ENCODE assay signal across 1 cellular context in the genomic region with DNA sequence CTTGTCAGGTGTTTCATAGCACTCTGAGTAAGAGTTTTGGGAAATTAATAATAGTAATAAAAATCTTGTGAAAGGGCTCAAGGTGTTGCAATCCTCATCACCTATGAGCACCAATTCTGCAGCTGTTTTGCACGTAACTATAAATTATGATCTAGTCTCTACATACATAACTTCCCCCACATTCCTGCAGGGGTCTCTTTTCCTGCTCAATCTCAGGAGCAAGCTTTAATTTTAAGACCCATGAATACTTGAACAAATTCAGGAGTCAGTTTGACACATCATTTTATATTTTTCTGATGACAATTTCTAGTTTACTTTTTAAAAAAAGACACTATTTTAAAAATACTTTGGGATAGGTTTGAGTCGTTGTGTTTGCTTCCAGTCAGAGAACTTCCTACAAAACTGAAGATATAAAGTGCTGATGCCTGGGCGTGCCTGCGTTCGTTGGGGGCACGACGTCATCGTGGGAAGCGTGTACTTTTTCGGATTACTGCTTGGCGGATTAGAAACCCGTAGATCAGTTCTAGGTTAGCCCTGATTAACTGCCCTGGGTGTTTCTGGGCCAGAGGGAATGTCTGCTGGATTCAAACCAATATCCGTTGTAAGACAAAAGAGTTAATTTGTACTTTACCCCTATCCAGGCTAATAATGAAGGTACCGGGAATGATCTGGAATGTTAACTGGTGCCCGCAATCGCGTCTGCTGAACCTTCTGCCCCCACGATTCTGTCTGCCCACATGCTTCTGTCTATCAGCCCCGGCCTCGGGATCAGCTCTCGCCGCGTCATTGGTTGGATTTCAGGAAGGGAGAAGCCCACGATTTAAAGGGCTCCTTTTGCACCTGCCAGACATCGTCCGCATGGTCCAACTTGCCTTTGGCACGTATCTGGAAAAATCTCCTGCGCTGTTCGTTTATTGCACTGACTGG.
TF ChIP-seq lines count a peak whose summit lies in the region.

No MANE protein-coding gene starts in this region.

TF ChIP-seq in HCT116, 20 proteins besides CTCF, POLR2A, EP300 and RAD21 (continued from another document):
- TF ChIP-seq SP1 (IDR thresholded peaks at IDR 0.05; ENCODE audit: low read depth) (no peak), EGR1 (IDR thresholded peaks at IDR 0.05; ENCODE audit: low read depth) (no peak), TCF7L2 (IDR thresholded peaks at IDR 0.05; ENCODE audit: borderline replicate concordance, extremely low read depth, insufficient read depth, insufficient read length) (no peak), FOSL1 (IDR thresholded peaks at IDR 0.05; ENCODE audit: low read depth) (no peak), JUND (IDR thresholded peaks at IDR 0.05) (no peak), ZNF274 (IDR thresholded peaks at IDR 0.05; ENCODE audit: low read depth, low read length) (no peak), ELF1 (IDR thresholded peaks at IDR 0.05; ENCODE audit: borderline replicate concordance, low read depth) (no peak), POLR2AphosphoS5 (IDR thresholded peaks at IDR 0.05; ENCODE audit: low read depth, low read length) (no peak), SRF (IDR thresholded peaks at IDR 0.05; ENCODE audit: low read depth) (no peak), ZFX (IDR thresholded peaks at IDR 0.05) (no peak), SIN3A (IDR thresholded peaks at IDR 0.05; ENCODE audit: low read depth) (no peak), EZH2 (IDR thresholded peaks at IDR 0.05) (no peak), EZH2phosphoT487 (IDR thresholded peaks at IDR 0.05; ENCODE audit: borderline replicate concordance) (no peak)
- TF ChIP-seq, protein P1, sequence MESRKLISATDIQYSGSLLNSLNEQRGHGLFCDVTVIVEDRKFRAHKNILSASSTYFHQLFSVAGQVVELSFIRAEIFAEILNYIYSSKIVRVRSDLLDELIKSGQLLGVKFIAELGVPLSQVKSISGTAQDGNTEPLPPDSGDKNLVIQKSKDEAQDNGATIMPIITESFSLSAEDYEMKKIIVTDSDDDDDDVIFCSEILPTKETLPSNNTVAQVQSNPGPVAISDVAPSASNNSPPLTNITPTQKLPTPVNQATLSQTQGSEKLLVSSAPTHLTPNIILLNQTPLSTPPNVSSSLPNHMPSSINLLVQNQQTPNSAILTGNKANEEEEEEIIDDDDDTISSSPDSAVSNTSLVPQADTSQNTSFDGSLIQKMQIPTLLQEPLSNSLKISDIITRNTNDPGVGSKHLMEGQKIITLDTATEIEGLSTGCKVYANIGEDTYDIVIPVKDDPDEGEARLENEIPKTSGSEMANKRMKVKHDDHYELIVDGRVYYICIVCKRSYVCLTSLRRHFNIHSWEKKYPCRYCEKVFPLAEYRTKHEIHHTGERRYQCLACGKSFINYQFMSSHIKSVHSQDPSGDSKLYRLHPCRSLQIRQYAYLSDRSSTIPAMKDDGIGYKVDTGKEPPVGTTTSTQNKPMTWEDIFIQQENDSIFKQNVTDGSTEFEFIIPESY (IDR thresholded peaks at IDR 0.05; ENCODE audit: extremely low read depth, insufficient replicate concordance, low read length): no peak
- TF ChIP-seq, protein P2, sequence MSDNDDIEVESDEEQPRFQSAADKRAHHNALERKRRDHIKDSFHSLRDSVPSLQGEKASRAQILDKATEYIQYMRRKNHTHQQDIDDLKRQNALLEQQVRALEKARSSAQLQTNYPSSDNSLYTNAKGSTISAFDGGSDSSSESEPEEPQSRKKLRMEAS (IDR thresholded peaks at IDR 0.05): no peak
